2 cellular contexts compared by ENCODE assay signal in the genomic region with DNA sequence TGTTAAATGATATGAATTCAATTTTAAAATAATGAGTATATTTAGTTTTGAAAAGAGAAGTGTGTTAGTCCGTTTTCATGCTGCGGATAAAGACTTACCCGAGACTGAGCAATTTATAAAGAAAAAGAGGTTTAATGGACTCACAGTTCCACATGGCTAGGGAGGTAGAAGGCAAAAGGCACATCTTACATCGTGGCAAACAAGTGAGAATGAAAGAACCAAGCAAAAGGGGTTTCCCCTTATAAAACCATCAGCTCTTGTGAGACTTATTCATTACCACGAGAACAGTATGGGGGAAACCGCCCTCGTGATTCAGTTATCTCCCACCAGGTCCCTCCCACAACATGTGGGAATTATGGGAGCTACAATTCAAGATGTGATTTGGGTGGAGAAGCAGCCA. TPM values are rescaled to one million over a fixed set of nuclear protein-coding genes. Genes with fewer than 3 reads are reported as not detected.
"Had no signal": no experiment of that assay in that cellular context is flagged by ENCODE, and none has a peak within 500 bp of the region (broad histone marks: within the 10 kb centered on the region; RNA-seq: fewer than 3 reads in every experiment).

No MANE protein-coding gene starts in this region.

RNA-seq across cellular contexts. Expression of gene OSMR, which starts 51.8 kb away (rescaled TPM):
- total RNA-seq: naive thymus-derived CD4-positive, alpha-beta T cell; natural killer cell had no signal
